In genomic region chr3:48034000-48034516, GRCh38 we compare ENCODE assay signal across 9 cellular contexts. TPM values are rescaled to one million over a fixed set of nuclear protein-coding genes. Genes with fewer than 3 reads are reported as not detected.
DNase-seq lines count a peak whose midpoint lies in the region; TF ChIP-seq lines count a peak whose summit lies in the region.
"Had no signal": no experiment of that assay in that cellular context is flagged by ENCODE, and none has a peak within 500 bp of the region (broad histone marks: within the 10 kb centered on the region; RNA-seq: fewer than 3 reads in every experiment).

No MANE protein-coding gene starts in this region.

- H3K9ac ChIP-seq in BLaER1 treated with 17β-estradiol and CSF1 and Interleukin-3, amounts not matched to agents 10 nM and 100 nM, result peak overlapping the region in 4 of 11 experiments; percentile 4 to 16 (median 10); a peak in 2 of 22 replicates

- H3K4me2 ChIP-seq in BLaER1 treated with 17β-estradiol and CSF1 and Interleukin-3, amounts not matched to agents 10 nM and 100 nM, result peak overlapping the region; percentile 50 to 80 (median 61)

- peaks cover 14 to 37% (median 22%) of the 10 kb centered on the region in 10 experiments for H3K4me1 ChIP-seq in BLaER1 treated with 17β-estradiol and CSF1 and Interleukin-3, amounts not matched to agents 10 nM and 100 nM
- H3K4me1 ChIP-seq in effector memory CD4-positive, alpha-beta T cell (ENCODE audit: control insufficient read depth, insufficient read depth, low read length, poor library complexity, severe bottlenecking), result no peaks in the 10 kb centered on the region
- H3K4me1 ChIP-seq in esophagus squamous epithelium, result peaks cover 4 to 50% (median 15%) of the 10 kb centered on the region in 3 donors

- intact Hi-C loops in esophagus squamous epithelium (cut with DNase I), result no loop called here

- DNase-seq in NCI-H226 (peak; percentile 87), dermis blood vessel endothelial cell (peak; percentile 81), midbrain (lab: John Stamatoyannopoulos, UW) (peak; percentile 30), GF-D8 (lab: John Stamatoyannopoulos, UW) (no peak), esophagus squamous epithelium (lab: John Stamatoyannopoulos, UW) (no peak)
- DNase-seq in stimulated activated CD4-positive, alpha-beta T cell treated with anti-CD3 and anti-CD28 coated beads, Interleukin-1b, Interleukin-23, amount 100 ng/mL, for 48 hours, result no peak
- no peak for DNase-seq in effector memory CD4-positive, alpha-beta T cell

- H3K27me3 ChIP-seq in BLaER1 treated with 17β-estradiol and CSF1 and Interleukin-3, amounts not matched to agents 10 nM and 100 nM, result no peaks in the 10 kb centered on the region
- H3K27me3 ChIP-seq in effector memory CD4-positive, alpha-beta T cell (replicated peaks; ENCODE audit: control insufficient read depth, insufficient read depth, low read length, poor library complexity, severe bottlenecking), result no peaks in the 10 kb centered on the region
- H3K27me3 ChIP-seq in esophagus squamous epithelium, result no peaks in the 10 kb centered on the region
- H3K27me3 ChIP-seq: neutrophil had no signal

- H3K9me3 ChIP-seq in BLaER1 treated with 17β-estradiol and CSF1 and Interleukin-3, amounts not matched to agents 10 nM and 100 nM (replicated peaks in 1 of 11), result 0 out of 22 replicates have a peak, but pooled peaks cover 0 to 6% (median 0%) of the 10 kb centered on the region in 11 experiments
- H3K9me3 ChIP-seq in effector memory CD4-positive, alpha-beta T cell (ENCODE audit: control insufficient read depth, low read length), result no peaks in the 10 kb centered on the region
- H3K9me3 ChIP-seq in esophagus squamous epithelium, result no peaks in the 10 kb centered on the region
- H3K9me3 ChIP-seq: neutrophil had no signal

- H3K4me3 ChIP-seq in BLaER1 treated with 17β-estradiol and CSF1 and Interleukin-3, amounts not matched to agents 10 nM and 100 nM, result no peak overlapping the region
- no peak overlapping the region for H3K4me3 ChIP-seq in effector memory CD4-positive, alpha-beta T cell (ENCODE audit: insufficient read depth, low read depth, low read length, poor library complexity, severe bottlenecking)
- no peak overlapping the region for H3K4me3 ChIP-seq in esophagus squamous epithelium

- TF ChIP-seq CTCF in esophagus squamous epithelium (IDR thresholded peaks at IDR 0.05), result no peak

- H3K36me3 ChIP-seq in BLaER1 treated with 17β-estradiol and CSF1 and Interleukin-3, amounts not matched to agents 10 nM and 100 nM, result peaks cover 0 to 22% (median 4%) of the 10 kb centered on the region in 11 experiments; a peak in 12 of 22 replicates
- H3K36me3 ChIP-seq in effector memory CD4-positive, alpha-beta T cell (ENCODE audit: control insufficient read depth, insufficient read depth, low read length), result no peaks in the 10 kb centered on the region
- no peaks in the 10 kb centered on the region for H3K36me3 ChIP-seq in esophagus squamous epithelium
- H3K36me3 ChIP-seq: neutrophil had no signal

- no peak for TF ChIP-seq POLR2A in esophagus squamous epithelium (IDR thresholded peaks at IDR 0.05)

- peak overlapping the region in 1 of 11 experiments; percentile 4; a peak in 1 of 22 replicates for H3K27ac ChIP-seq in BLaER1 treated with 17β-estradiol and CSF1 and Interleukin-3, amounts not matched to agents 10 nM and 100 nM
- no peak overlapping the region for H3K27ac ChIP-seq in effector memory CD4-positive, alpha-beta T cell (ENCODE audit: insufficient read depth, low read length, poor library complexity, severe bottlenecking)
- peak overlapping the region in 2 of 4 donors; percentile 17 to 22 for H3K27ac ChIP-seq in esophagus squamous epithelium
- H3K27ac ChIP-seq: neutrophil had no signal

- WGBS in esophagus squamous epithelium, 2 donors, result 41 to 61% methylated on average over 2 of the region's 2 CpGs

- H4K20me1 ChIP-seq in BLaER1 treated with 17β-estradiol and CSF1 and Interleukin-3, amounts not matched to agents 10 nM and 100 nM, result peaks cover 14 to 100% (median 70%) of the 10 kb centered on the region in 11 experiments; a peak in 20 of 22 replicates

RNA-seq across cellular contexts. Expression of gene MAP4, which starts 17.8 kb away (rescaled TPM):
- 63.8 and 121 TPM in 2 replicates for total RNA-seq in dermis blood vessel endothelial cell
- 100 to 1,000 TPM in 1 of 4 donors, 10 to 100 TPM in 3; 62.1 to 110 (median 80.3) TPM for total RNA-seq in esophagus squamous epithelium

Comparison
In these comparisons a context has a peak if more than half of its experiments do, and no peak if none do; other contexts are left out.
1. DNase-seq: peak in NCI-H226 (single experiment), dermis blood vessel endothelial cell (single experiment) and midbrain (single experiment); none in stimulated activated CD4-positive, alpha-beta T cell treated with anti-CD3 and anti-CD28 coated beads, Interleukin-1b, Interleukin-23, amount 100 ng/mL, for 48 hours (single experiment), effector memory CD4-positive, alpha-beta T cell (0 of 3), GF-D8 (single experiment) and esophagus squamous epithelium (single experiment).